28 cellular contexts compared by ENCODE assay signal in genomic region chr1:226894826-226895225, GRCh38.
"Had no signal": no experiment of that assay in that cellular context is flagged by ENCODE, and none has a peak within 500 bp of the region (broad histone marks: within the 10 kb centered on the region; RNA-seq: fewer than 3 reads in every experiment).

No MANE protein-coding gene starts in this region.

- H3K36me3 Mint-ChIP-seq: activated naive CD4-positive, alpha-beta T cell treated with anti-CD3 and anti-CD28 coated beads, Interleukin-2, amount 10 ng/mL, durations not matched to agents 7 days and 5 days had no signal

- H3K4me1 ChIP-seq: adrenal gland, body of pancreas, colonic mucosa, gastroesophageal sphincter had no signal

- H3K9me3 Mint-ChIP-seq: activated CD4-positive, alpha-beta memory T cell treated with anti-CD3 and anti-CD28 coated beads, Interleukin-2, amount 10 ng/mL, durations not matched to agents 7 days and 5 days; activated CD4-positive, alpha-beta T cell treated with anti-CD3 and anti-CD28 coated beads, Interleukin-2, amount 10 ng/mL, durations not matched to agents 7 days and 5 days; activated naive CD4-positive, alpha-beta T cell treated with anti-CD3 and anti-CD28 coated beads, Interleukin-2, amount 10 ng/mL, durations not matched to agents 7 days and 5 days; activated naive CD8-positive, alpha-beta T cell treated with anti-CD3 and anti-CD28 coated beads, Interleukin-2, amount 50 U/mL, for 24 hours; activated T-cell treated with anti-CD3 and anti-CD28 coated beads, Interleukin-2, amount 50 U/mL, for 24 hours; activated T-cell treated with anti-CD3 and anti-CD28 coated beads, Interleukin-2, amount 50 U/mL, for 72 hours; WTC11 had no signal

- H3K36me3 ChIP-seq: colonic mucosa had no signal

- H3K27me3 ChIP-seq: adrenal gland, body of pancreas, colonic mucosa, esophagus squamous epithelium, gastroesophageal sphincter had no signal

- ATAC-seq: activated T-cell treated with anti-CD3 and anti-CD28 coated beads, Interleukin-2, amount 50 U/mL, for 72 hours; body of pancreas; gastroesophageal sphincter; WTC11 had no signal

- H3K27ac ChIP-seq: adrenal gland, body of pancreas, colonic mucosa, epithelial cell of prostate, gastroesophageal sphincter had no signal

- H3K27ac Mint-ChIP-seq: activated CD4-positive, alpha-beta memory T cell treated with anti-CD3 and anti-CD28 coated beads, Interleukin-2, amount 10 ng/mL, durations not matched to agents 7 days and 5 days; activated CD4-positive, alpha-beta T cell treated with anti-CD3 and anti-CD28 coated beads, Interleukin-2, amount 10 ng/mL, durations not matched to agents 7 days and 5 days; activated naive CD4-positive, alpha-beta T cell treated with anti-CD3 and anti-CD28 coated beads, Interleukin-2, amount 10 ng/mL, durations not matched to agents 7 days and 5 days; activated naive CD8-positive, alpha-beta T cell; activated naive CD8-positive, alpha-beta T cell treated with anti-CD3 and anti-CD28 coated beads, Interleukin-2, amount 50 U/mL, for 24 hours; activated T-cell treated with anti-CD3 and anti-CD28 coated beads, Interleukin-2, amount 50 U/mL, for 24 hours; activated T-cell treated with anti-CD3 and anti-CD28 coated beads, Interleukin-2, amount 50 U/mL, for 72 hours; WTC11 had no signal

- H3K4me3 ChIP-seq: adrenal gland, body of pancreas, colonic mucosa, esophagus squamous epithelium, gastroesophageal sphincter had no signal

- H3K9me3 ChIP-seq: adrenal gland, body of pancreas, colonic mucosa, esophagus squamous epithelium, gastroesophageal sphincter had no signal

- DNase-seq: activated CD4-positive, alpha-beta memory T cell treated with anti-CD3 and anti-CD28 coated beads, Interleukin-2, amount 10 ng/mL, durations not matched to agents 7 days and 5 days; activated CD4-positive, alpha-beta T cell treated with anti-CD3 and anti-CD28 coated beads for 1 hour; activated CD4-positive, alpha-beta T cell treated with anti-CD3 and anti-CD28 coated beads for 4 hours; activated CD4-positive, alpha-beta T cell treated with anti-CD3 and anti-CD28 coated beads, Interleukin-2, amount 10 ng/mL, durations not matched to agents 7 days and 5 days; activated CD4-positive, alpha-beta T cell treated with anti-CD3 and anti-CD28 coated beads, Interleukin-2, amount 50 U/mL, for 4 hours; activated CD8-positive, alpha-beta memory T cell treated with anti-CD3 and anti-CD28 coated beads, Interleukin-2, amount 50 U/mL, for 48 hours; activated gamma-delta T cell; activated naive CD4-positive, alpha-beta T cell; activated naive CD4-positive, alpha-beta T cell treated with anti-CD3 and anti-CD28 coated beads, Interleukin-2, amount 10 ng/mL, durations not matched to agents 7 days and 5 days; activated naive CD8-positive, alpha-beta T cell treated with anti-CD3 and anti-CD28 coated beads, Interleukin-2, amount 50 U/mL, for 24 hours; activated T-cell treated with anti-CD3 and anti-CD28 coated beads for 4 hours; activated T-cell treated with anti-CD3 and anti-CD28 coated beads, Interleukin-2, amount 50 U/mL, for 24 hours; activated T-cell treated with anti-CD3 and anti-CD28 coated beads, Interleukin-2, amount 50 U/mL, for 72 hours; adrenal gland; amygdala; aorta; body of pancreas; central memory CD4-positive, alpha-beta T cell; cerebellar nuclear complex; colonic mucosa; effector CD8-positive, alpha-beta T cell; esophagus squamous epithelium; foreskin melanocyte; T-helper 2 cell had no signal

- H3K4me1 Mint-ChIP-seq: activated CD4-positive, alpha-beta memory T cell treated with anti-CD3 and anti-CD28 coated beads, Interleukin-2, amount 10 ng/mL, durations not matched to agents 7 days and 5 days; activated CD4-positive, alpha-beta T cell treated with anti-CD3 and anti-CD28 coated beads, Interleukin-2, amount 10 ng/mL, durations not matched to agents 7 days and 5 days; activated naive CD4-positive, alpha-beta T cell treated with anti-CD3 and anti-CD28 coated beads, Interleukin-2, amount 10 ng/mL, durations not matched to agents 7 days and 5 days; activated naive CD8-positive, alpha-beta T cell treated with anti-CD3 and anti-CD28 coated beads, Interleukin-2, amount 50 U/mL, for 24 hours; WTC11 had no signal

- H3K27me3 Mint-ChIP-seq: activated CD4-positive, alpha-beta memory T cell treated with anti-CD3 and anti-CD28 coated beads, Interleukin-2, amount 10 ng/mL, durations not matched to agents 7 days and 5 days; activated CD4-positive, alpha-beta T cell treated with anti-CD3 and anti-CD28 coated beads, Interleukin-2, amount 10 ng/mL, durations not matched to agents 7 days and 5 days; activated naive CD4-positive, alpha-beta T cell treated with anti-CD3 and anti-CD28 coated beads, Interleukin-2, amount 10 ng/mL, durations not matched to agents 7 days and 5 days; activated naive CD8-positive, alpha-beta T cell; activated naive CD8-positive, alpha-beta T cell treated with anti-CD3 and anti-CD28 coated beads, Interleukin-2, amount 50 U/mL, for 24 hours; activated T-cell treated with anti-CD3 and anti-CD28 coated beads, Interleukin-2, amount 50 U/mL, for 24 hours had no signal

- H3K4me3 Mint-ChIP-seq: activated CD4-positive, alpha-beta memory T cell treated with anti-CD3 and anti-CD28 coated beads, Interleukin-2, amount 10 ng/mL, durations not matched to agents 7 days and 5 days; activated CD4-positive, alpha-beta T cell treated with anti-CD3 and anti-CD28 coated beads, Interleukin-2, amount 10 ng/mL, durations not matched to agents 7 days and 5 days; activated naive CD4-positive, alpha-beta T cell treated with anti-CD3 and anti-CD28 coated beads, Interleukin-2, amount 10 ng/mL, durations not matched to agents 7 days and 5 days; activated naive CD8-positive, alpha-beta T cell; activated naive CD8-positive, alpha-beta T cell treated with anti-CD3 and anti-CD28 coated beads, Interleukin-2, amount 50 U/mL, for 24 hours; activated T-cell treated with anti-CD3 and anti-CD28 coated beads, Interleukin-2, amount 50 U/mL, for 24 hours; activated T-cell treated with anti-CD3 and anti-CD28 coated beads, Interleukin-2, amount 50 U/mL, for 72 hours; WTC11 had no signal
